Comparison of ENCODE assay signal across 10 cellular contexts in the genomic region with DNA sequence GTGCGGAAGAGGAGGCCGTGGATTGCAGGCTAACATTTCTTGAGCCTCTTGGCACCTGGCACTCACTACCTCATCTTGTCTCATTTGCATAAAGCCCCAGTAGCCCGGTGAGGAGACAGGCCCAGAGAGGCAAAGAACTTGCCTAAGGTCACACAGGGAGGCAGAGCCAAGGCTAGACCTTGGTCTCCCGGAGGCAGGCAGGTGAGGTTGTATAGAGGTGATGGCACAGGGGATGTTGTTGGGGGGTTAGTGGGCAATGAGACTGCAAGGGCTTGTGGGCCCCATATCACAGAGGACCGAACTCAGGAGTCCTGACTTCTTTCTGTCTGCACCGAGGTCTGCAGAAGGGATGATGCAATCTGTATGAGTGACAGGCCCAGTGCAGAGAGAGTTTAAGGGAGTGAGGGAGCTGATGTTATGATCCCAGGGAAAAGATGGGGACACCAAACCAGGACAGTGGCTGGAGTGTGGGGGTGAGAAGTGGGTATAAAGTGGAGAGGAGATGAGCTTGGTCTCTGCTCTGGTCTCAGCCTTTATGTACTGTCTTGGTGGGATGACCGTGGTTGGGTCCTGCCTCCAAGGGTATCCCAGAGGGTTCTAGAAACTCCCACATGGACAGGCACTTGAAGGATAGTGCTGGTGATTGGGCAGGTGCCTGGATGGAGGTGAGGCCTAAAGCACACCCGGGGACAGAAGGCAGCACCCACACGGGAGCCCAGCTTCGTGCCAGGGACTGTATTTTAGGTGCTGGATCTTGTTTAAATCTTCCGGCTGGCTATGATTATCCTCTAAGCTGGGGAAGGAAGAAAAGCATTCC. TPM values are rescaled to one million over a fixed set of nuclear protein-coding genes. Genes with fewer than 3 reads are reported as not detected.
DNase-seq lines count a peak whose midpoint lies in the region; ATAC-seq, FAIRE-seq and TF ChIP-seq lines count a peak whose summit lies in the region.
"Had no signal": no experiment of that assay in that cellular context is flagged by ENCODE, and none has a peak within 500 bp of the region (broad histone marks: within the 10 kb centered on the region; RNA-seq: fewer than 3 reads in every experiment).

No MANE protein-coding gene starts in this region.

- peak overlapping the region; percentile 100 for H3K27ac ChIP-seq in foreskin keratinocyte

- H3K9me3 Mint-ChIP-seq in progenitor cell of endocrine pancreas (ENCODE audit: low read depth): no peaks in the 10 kb centered on the region
- H3K9me3 Mint-ChIP-seq: IgD-negative memory B cell had no signal

- TF ChIP-seq CTCF in foreskin keratinocyte (conservative IDR thresholded peaks at IDR 0.05) (no peak), progenitor cell of endocrine pancreas (IDR thresholded peaks at IDR 0.05; ENCODE audit: unreplicated experiment) (no peak), D721Med (IDR thresholded peaks at IDR 0.05; ENCODE audit: insufficient read depth, missing control alignments) (no peak)

- no peak overlapping the region for H3K4me3 ChIP-seq in HAP-1

- H3K4me1 ChIP-seq in foreskin keratinocyte (peaks cover 45% of the 10 kb centered on the region), HAP-1 (peaks cover 39% of the 10 kb centered on the region)

- no peak for ATAC-seq in foreskin keratinocyte

- DNase-seq in DMS53 (lab: John Stamatoyannopoulos, UW) (peak; percentile 43), NOMO-1 treated with DMSO at 0.1 percent for 48 hours (lab: John Stamatoyannopoulos, UW; ENCODE audit: unreplicated experiment) (peak; percentile 53), foreskin keratinocyte (no peak), progenitor cell of endocrine pancreas (ENCODE audit: low spot score, unreplicated experiment) (no peak), HTR-8/SVneo (ENCODE audit: insufficient read length, low spot score) (no peak), HAP-1 (ENCODE audit: low spot score in 2 of 2) (no peak), D721Med (ENCODE audit: insufficient read length, low spot score) (no peak)
- DNase-seq in stimulated activated CD4-positive, alpha-beta T cell treated with anti-CD3 and anti-CD28 coated beads, Interleukin-1b, Interleukin-23, amount 100 ng/mL, for 48 hours: no peak
- DNase-seq: T-helper 9 cell had no signal

- no peaks in the 10 kb centered on the region for H3K36me3 Mint-ChIP-seq in progenitor cell of endocrine pancreas (ENCODE audit: insufficient read depth)

- H3K9me3 ChIP-seq in HAP-1: no peaks in the 10 kb centered on the region

- H3K36me3 ChIP-seq in HAP-1 (replicated peaks): no peaks in the 10 kb centered on the region

- peaks cover 31% of the 10 kb centered on the region for H3K4me1 Mint-ChIP-seq in progenitor cell of endocrine pancreas (ENCODE audit: low read depth)

- H3K4me3 Mint-ChIP-seq in progenitor cell of endocrine pancreas (ENCODE audit: low read depth): no peak overlapping the region
- H3K4me3 Mint-ChIP-seq: IgD-negative memory B cell had no signal

- H3K27me3 Mint-ChIP-seq in progenitor cell of endocrine pancreas: no peaks in the 10 kb centered on the region
- H3K27me3 Mint-ChIP-seq: IgD-negative memory B cell had no signal

- in situ Hi-C loops in HAP-1 (cut with MboI; ENCODE audit: low sequenced_read_pairs): no loop called here

- no peaks in the 10 kb centered on the region for H3K27me3 ChIP-seq in foreskin keratinocyte
- no peaks in the 10 kb centered on the region for H3K27me3 ChIP-seq in HAP-1 (ENCODE audit: low read depth)

- H3K27ac Mint-ChIP-seq in progenitor cell of endocrine pancreas: peak overlapping the region; percentile 90

- no peak for FAIRE-seq in HTR-8/SVneo (lab: Jason Lieb, UNC)
- FAIRE-seq in D721Med (lab: Jason Lieb, UNC): no peak

RNA-seq across cellular contexts. Expression of gene GSN, which starts 21.8 kb away (rescaled TPM):
- total RNA-seq in foreskin keratinocyte (124 and 235 TPM in 2 replicates), progenitor cell of endocrine pancreas (35.0 and 41.4 TPM in 2 replicates)
- 97.5 and 176 TPM in 2 replicates for polyA plus RNA-seq in foreskin keratinocyte

Comparison
In these comparisons a context has a peak if more than half of its experiments do, and no peak if none do; other contexts are left out.
1. DNase-seq: peak in DMS53 (single experiment) and NOMO-1 treated with DMSO at 0.1 percent for 48 hours (single experiment); none in foreskin keratinocyte (0 of 2), progenitor cell of endocrine pancreas (single experiment), HTR-8/SVneo (single experiment), stimulated activated CD4-positive, alpha-beta T cell treated with anti-CD3 and anti-CD28 coated beads, Interleukin-1b, Interleukin-23, amount 100 ng/mL, for 48 hours (single experiment), HAP-1 (0 of 2) and D721Med (single experiment).